In the genomic region with DNA sequence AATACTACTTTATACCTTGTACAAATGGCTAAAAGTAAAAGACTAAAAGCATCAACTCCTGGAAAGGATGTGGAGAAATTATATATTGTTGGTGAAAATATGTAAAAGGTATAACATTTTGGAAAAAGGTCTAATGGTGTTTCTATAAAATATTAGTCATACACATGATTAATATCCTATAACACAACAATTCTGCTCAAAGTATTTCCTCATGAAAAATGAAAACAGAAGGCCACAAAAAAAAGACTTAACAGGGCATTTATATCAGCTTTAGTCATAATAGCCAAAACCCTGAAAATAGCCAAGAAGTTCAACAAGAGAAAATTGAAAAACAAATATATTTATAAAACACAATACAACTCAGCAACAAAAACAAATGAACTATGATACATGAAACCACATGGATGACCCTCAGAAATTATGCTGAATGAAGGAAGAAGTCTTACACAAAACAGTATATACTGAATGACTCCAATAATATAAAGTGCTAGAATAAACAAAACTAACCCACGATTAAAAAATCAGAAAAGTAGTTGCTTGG, we compare ENCODE assay signal across 1 cellular context.
A peak's percentile ranks its signal among the peaks of the same experiment; 100 is the strongest.
TF ChIP-seq lines count a peak whose summit lies in the region.

No MANE protein-coding gene starts in this region.

TF ChIP-seq in endothelial cell of umbilical vein, 7 proteins besides CTCF, POLR2A, EP300 and RAD21:
- peak; percentile 53 for TF ChIP-seq JUN (IDR thresholded peaks at IDR 0.05; ENCODE audit: borderline replicate concordance, insufficient read depth, insufficient read length, low read depth)
- TF ChIP-seq MYC (IDR thresholded peaks at IDR 0.05; ENCODE audit: low read depth, low read length): no peak
- TF ChIP-seq, protein P1, sequence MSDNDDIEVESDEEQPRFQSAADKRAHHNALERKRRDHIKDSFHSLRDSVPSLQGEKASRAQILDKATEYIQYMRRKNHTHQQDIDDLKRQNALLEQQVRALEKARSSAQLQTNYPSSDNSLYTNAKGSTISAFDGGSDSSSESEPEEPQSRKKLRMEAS (IDR thresholded peaks at IDR 0.05; ENCODE audit: insufficient read depth, insufficient read length): no peak
- TF ChIP-seq FOS (IDR thresholded peaks at IDR 0.05; ENCODE audit: borderline replicate concordance, insufficient read depth, low read length): peak; percentile 71
